In genomic region chr4:35963383-35963782, GRCh38 we compare ENCODE assay signal across 24 cellular contexts.
DNase-seq lines count a peak whose midpoint lies in the region; ATAC-seq, FAIRE-seq and TF ChIP-seq lines count a peak whose summit lies in the region.
"Had no signal": no experiment of that assay in that cellular context is flagged by ENCODE, and none has a peak within 500 bp of the region (broad histone marks: within the 10 kb centered on the region; RNA-seq: fewer than 3 reads in every experiment).

No MANE protein-coding gene starts in this region.

- no peak for TF ChIP-seq CTCF in HepG2 (CRISPR knock-in tag; IDR thresholded peaks at IDR 0.05)
- TF ChIP-seq CTCF in right lobe of liver (IDR thresholded peaks at IDR 0.05): no peak
- TF ChIP-seq CTCF in K562 (IDR thresholded peaks at IDR 0.05 in 2 of 3, conservative IDR thresholded peaks at IDR 0.05 in 1 of 3; ENCODE audit: insufficient read depth in 2 of 3, low read depth in 1 of 3, low read length in 3 of 3): no peak

- no peaks in the 10 kb centered on the region for H3K27me3 ChIP-seq in HepG2 (ENCODE audit: control insufficient read depth in 1 of 2, insufficient read depth in 2 of 2, low read length in 2 of 2)
- H3K27me3 ChIP-seq in right lobe of liver: no peaks in the 10 kb centered on the region
- H3K27me3 ChIP-seq in K562 (ENCODE audit: control insufficient read depth in 2 of 2, insufficient read depth in 2 of 2, low read length in 2 of 2): no peaks in the 10 kb centered on the region
- H3K27me3 ChIP-seq: BE2C; BLaER1 treated with 17β-estradiol and CSF1 and Interleukin-3, amounts not matched to agents 10 nM and 100 nM had no signal

- POLR2A ChIA-PET in HepG2 (lab: Yijun Ruan, JAX) (no interaction called here), K562 (lab: Yijun Ruan, JAX) (no interaction called here)

- H3K36me3 ChIP-seq in HepG2 (replicated peaks in 1 of 2; ENCODE audit: control insufficient read depth in 1 of 2, insufficient read depth in 2 of 2, low read length in 2 of 2) (no peaks in the 10 kb centered on the region), right lobe of liver (no peaks in the 10 kb centered on the region), K562 (ENCODE audit: control insufficient read depth, insufficient read depth, low read length) (no peaks in the 10 kb centered on the region)
- H3K36me3 ChIP-seq: BE2C; BLaER1 treated with 17β-estradiol and CSF1 and Interleukin-3, amounts not matched to agents 10 nM and 100 nM had no signal

- in situ Hi-C loops in HepG2 (cut with HindIII; ENCODE audit: extremely low pct_ligation_motif_present, low pct_unique_long_range_greater_than_20kb) (no loop called here), K562 (cut with MboI) (no loop called here)

- no peak for TF ChIP-seq RAD21 in HepG2 (CRISPR knock-in tag; IDR thresholded peaks at IDR 0.05)
- no peak for TF ChIP-seq RAD21 in K562 (CRISPR knock-in tag; conservative IDR thresholded peaks at IDR 0.05 in 1 of 2, IDR thresholded peaks at IDR 0.05 in 1 of 2)

- no peak for TF ChIP-seq EP300 in HepG2 (IDR thresholded peaks at IDR 0.05; ENCODE audit: low read depth in 2 of 2, low read length in 2 of 2)
- no peak for TF ChIP-seq EP300 in HepG2 (CRISPR knock-in tag; IDR thresholded peaks at IDR 0.05; ENCODE audit: borderline replicate concordance)
- TF ChIP-seq EP300 in K562 (IDR thresholded peaks at IDR 0.05; ENCODE audit: low read length): no peak

- H3K9ac ChIP-seq in HepG2 (ENCODE audit: insufficient read depth, low read depth, low read length) (no peak overlapping the region), K562 (ENCODE audit: insufficient read depth in 1 of 2, low read depth in 2 of 2, low read length in 2 of 2) (no peak overlapping the region)
- H3K9ac ChIP-seq: BLaER1 treated with 17β-estradiol and CSF1 and Interleukin-3, amounts not matched to agents 10 nM and 100 nM had no signal

- H3K27ac ChIP-seq in HepG2 (ENCODE audit: extremely low read length, insufficient read depth, low read length) (no peak overlapping the region), right lobe of liver (no peak overlapping the region), K562 (ENCODE audit: extremely low read depth, low read depth, low read length) (no peak overlapping the region)
- H3K27ac ChIP-seq: 22Rv1; BLaER1 treated with 17β-estradiol and CSF1 and Interleukin-3, amounts not matched to agents 10 nM and 100 nM had no signal

- CTCF ChIA-PET in HepG2 (lab: Yijun Ruan, JAX; ENCODE audit: low intra/inter-chr PET ratio, low total read pairs): no interaction called here
- CTCF ChIA-PET in K562 (lab: Yijun Ruan, JAX; ENCODE audit: low intra/inter-chr PET ratio): no interaction called here

- H4K20me1 ChIP-seq in HepG2 (ENCODE audit: insufficient read depth, low read length): no peaks in the 10 kb centered on the region
- no peaks in the 10 kb centered on the region for H4K20me1 ChIP-seq in K562 (replicated peaks; ENCODE audit: control insufficient read depth, insufficient read depth, low read length)
- H4K20me1 ChIP-seq: BLaER1 treated with 17β-estradiol and CSF1 and Interleukin-3, amounts not matched to agents 10 nM and 100 nM had no signal

- ATAC-seq in HepG2: no peak
- no peak for ATAC-seq in right lobe of liver
- no peak for ATAC-seq in K562
- ATAC-seq in GM19455 (IDR thresholded peaks at IDR 0.05; ENCODE audit: unreplicated experiment): no peak
- ATAC-seq: GM12878, GM23338, HCT116 had no signal

- DNase-seq in HepG2 (ENCODE audit: low spot score) (no peak), right lobe of liver (no peak), K562 (ENCODE audit: extremely low read depth in 1 of 4, low spot score in 3 of 4) (no peak), kidney glomerular epithelial cell (lab: John Stamatoyannopoulos, UW) (peak; percentile 6), Ammon's horn (ENCODE audit: low spot score) (no peak), mucosa of gallbladder (ENCODE audit: low spot score) (no peak)
- DNase-seq in activated naive CD4-positive, alpha-beta T cell (lab: John Stamatoyannopoulos, UW): no peak
- DNase-seq: BE2C; CD4-positive, alpha-beta T cell; CD8-positive, alpha-beta memory T cell; DMS 273 treated with DMSO at 0.1 percent for 48 hours; DMS79; EL; GDM1; H9 had no signal

- intact Hi-C loops in HepG2 (cut with micrococcal nuclease; ENCODE audit: unreplicated experiment): no loop called here
- intact Hi-C loops in right lobe of liver (cut with DNase I): no loop called here
- intact Hi-C loops in K562 (cut with micrococcal nuclease): no loop called here

- no TSS peak for BruUV-seq in HepG2 (replicated peaks; lab: Mats Ljungman, UMichigan)
- no TSS peak for BruUV-seq in K562 (replicated peaks; lab: Mats Ljungman, UMichigan)

- WGBS in HepG2 (ENCODE audit: low lambda C conversion rate): 13% methylated on average over 4 of the region's 4 CpGs
- WGBS in right lobe of liver (ENCODE audit: insufficient coverage, low coverage, low lambda C conversion rate, missing lambda C conversion rate): 70% methylated on average over 4 of the region's 4 CpGs
- 0% methylated on average over 4 of the region's 4 CpGs for WGBS in K562 (ENCODE audit: insufficient coverage, low coverage, missing lambda C conversion rate)

- no peaks in the 10 kb centered on the region for H3K9me1 ChIP-seq in K562 (ENCODE audit: control insufficient read depth, insufficient read depth, low read length)

- peaks cover 3% of the 10 kb centered on the region for H3K9me3 ChIP-seq in HepG2 (ENCODE audit: low read length)
- H3K9me3 ChIP-seq in right lobe of liver: no peaks in the 10 kb centered on the region
- H3K9me3 ChIP-seq in K562 (replicated peaks; ENCODE audit: control insufficient read depth, insufficient read depth, low read depth, low read length): no peaks in the 10 kb centered on the region
- H3K9me3 ChIP-seq: BE2C; BLaER1 treated with 17β-estradiol and CSF1 and Interleukin-3, amounts not matched to agents 10 nM and 100 nM had no signal

- H3K4me2 ChIP-seq in HepG2 (ENCODE audit: low read depth, low read length) (no peak overlapping the region), K562 (ENCODE audit: insufficient read depth, low read length) (no peak overlapping the region)
- H3K4me2 ChIP-seq: BLaER1 treated with 17β-estradiol and CSF1 and Interleukin-3, amounts not matched to agents 10 nM and 100 nM; GM23338 had no signal

- H3K4me1 ChIP-seq in HepG2 (ENCODE audit: insufficient read depth, low read length) (no peaks in the 10 kb centered on the region), right lobe of liver (no peaks in the 10 kb centered on the region), K562 (replicated peaks in 1 of 2; ENCODE audit: control insufficient read depth in 2 of 2, insufficient read depth in 2 of 2, low read length in 2 of 2) (no peaks in the 10 kb centered on the region)
- H3K4me1 ChIP-seq: BE2C; BLaER1 treated with 17β-estradiol and CSF1 and Interleukin-3, amounts not matched to agents 10 nM and 100 nM had no signal

- FAIRE-seq in HepG2 (lab: Jason Lieb, UNC): no peak
- FAIRE-seq in K562 (lab: Jason Lieb, UNC): no peak
- FAIRE-seq: A204.1, D721Med, GM12878, GM19239 had no signal

- no peaks in the 10 kb centered on the region for H3K79me2 ChIP-seq in HepG2 (ENCODE audit: insufficient read depth, low read length)
- H3K79me2 ChIP-seq in K562 (ENCODE audit: control insufficient read depth, insufficient read depth, low read length): no peaks in the 10 kb centered on the region

- H2AFZ ChIP-seq in HepG2 (ENCODE audit: low read length) (no peak overlapping the region), K562 (ENCODE audit: low read depth, low read length) (no peak overlapping the region)

- H3K4me3 ChIP-seq in HepG2 (replicated peaks in 1 of 3; ENCODE audit: insufficient read depth in 1 of 3, low read depth in 2 of 3, low read length in 3 of 3): no peak overlapping the region
- H3K4me3 ChIP-seq in right lobe of liver: no peak overlapping the region
- no peak overlapping the region for H3K4me3 ChIP-seq in K562
- H3K4me3 ChIP-seq: BLaER1 treated with 17β-estradiol and CSF1 and Interleukin-3, amounts not matched to agents 10 nM and 100 nM; GM12878; GM23338 had no signal

- TF ChIP-seq POLR2A in HepG2 (IDR thresholded peaks at IDR 0.05; ENCODE audit: insufficient read depth in 1 of 2, low read depth in 2 of 2, low read length in 2 of 2) (no peak), right lobe of liver (IDR thresholded peaks at IDR 0.05) (no peak), K562 (conservative IDR thresholded peaks at IDR 0.05) (no peak)

TF ChIP-seq in HepG2, 621 proteins besides CTCF, POLR2A, EP300 and RAD21:
- TF ChIP-seq CENPX (CRISPR knock-in tag; IDR thresholded peaks at IDR 0.05) (no peak), RAD51 (IDR thresholded peaks at IDR 0.05; ENCODE audit: borderline replicate concordance) (peak; percentile 17; the same call in 1 of the 2 replicates)
TF ChIP-seq in HepG2: peak in this region for 1.

TF ChIP-seq in K562, 482 proteins besides CTCF, POLR2A, EP300 and RAD21:
- no peak for TF ChIP-seq MAFF (IDR thresholded peaks at IDR 0.05; ENCODE audit: low read length)
- peak; percentile 69 for TF ChIP-seq TFE3 (CRISPR knock-in tag; IDR thresholded peaks at IDR 0.05)

Comparison
In these comparisons a context has a peak if more than half of its experiments do, and no peak if none do; other contexts are left out.
1. Of the 241 proteins assayed by ChIP-seq in both HepG2 and K562: peak only in HepG2: RAD51; only in K562: TFE3; in both: none; in neither: 239.